In the genomic region with DNA sequence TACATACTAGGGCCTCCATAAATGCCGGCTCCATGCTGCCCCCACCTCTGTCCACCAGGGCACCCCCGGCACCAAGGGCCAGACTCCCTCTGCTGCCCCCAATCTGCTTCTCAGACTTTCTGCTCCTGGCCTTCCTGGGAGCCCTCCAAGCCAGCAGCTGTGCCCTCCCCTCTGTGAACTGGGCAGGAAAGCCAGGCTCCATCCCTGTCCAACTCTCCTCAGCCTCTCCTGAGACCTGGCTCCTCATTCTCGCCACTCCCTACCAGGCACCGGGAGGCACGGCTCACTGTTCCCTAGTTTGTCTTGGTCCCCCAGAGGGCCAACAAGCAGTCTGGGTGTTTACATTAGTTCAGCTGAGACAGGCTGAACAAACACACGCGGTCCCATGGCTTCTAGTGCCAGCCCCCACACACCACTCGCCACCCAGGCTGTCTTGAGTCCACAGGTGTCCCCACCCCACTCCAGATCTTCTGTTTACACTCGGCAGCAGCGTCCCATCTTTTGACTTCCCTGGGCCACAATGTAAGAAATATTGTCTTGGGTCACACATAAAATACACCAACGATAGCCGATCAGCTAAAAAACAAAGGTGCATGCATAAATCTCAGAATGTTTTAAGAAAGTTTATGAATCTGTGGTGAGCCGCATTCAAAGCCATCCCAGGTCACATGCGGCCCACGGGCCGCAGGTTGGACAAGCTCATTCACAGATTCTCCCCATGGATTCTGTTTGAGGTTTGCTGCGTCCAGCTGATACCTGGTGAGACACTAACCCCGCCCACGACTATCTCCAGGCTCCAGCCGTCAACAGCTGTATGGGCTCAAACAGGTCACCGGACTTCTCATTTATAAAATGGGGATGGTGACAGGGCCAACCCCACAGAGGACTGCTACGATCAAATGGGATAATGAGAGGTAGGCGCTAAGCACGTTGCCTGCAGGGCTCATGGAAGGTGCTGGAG, we compare ENCODE assay signal across 9 cellular contexts. TPM values are rescaled to one million over a fixed set of nuclear protein-coding genes. Genes with fewer than 3 reads are reported as not detected.
DNase-seq lines count a peak whose midpoint lies in the region; ATAC-seq, FAIRE-seq and TF ChIP-seq lines count a peak whose summit lies in the region.
"Had no signal": no experiment of that assay in that cellular context is flagged by ENCODE, and none has a peak within 500 bp of the region (broad histone marks: within the 10 kb centered on the region; RNA-seq: fewer than 3 reads in every experiment).

No MANE protein-coding gene starts in this region.

- 35 to 38% methylated on average over 24 of the region's 24 CpGs for WGBS in pancreas, 2 donors

- H3K27ac ChIP-seq in BLaER1 treated with 17β-estradiol and CSF1 and Interleukin-3, amounts not matched to agents 10 nM and 100 nM = peak overlapping the region in 8 of 11 experiments; percentile 57 to 95 (median 66); a peak in 14 of 22 replicates
- H3K27ac ChIP-seq in RWPE1 (peak overlapping the region; percentile 44), pancreas (peak overlapping the region; percentile 46 to 74 (median 54))

- no peak for FAIRE-seq in pancreas (lab: Jason Lieb, UNC)

- H3K4me2 ChIP-seq in BLaER1 treated with 17β-estradiol and CSF1 and Interleukin-3, amounts not matched to agents 10 nM and 100 nM = peak overlapping the region in 10 of 11 experiments; percentile 54 to 88 (median 78); a peak in 19 of 22 replicates

- H3K9me3 ChIP-seq in BLaER1 treated with 17β-estradiol and CSF1 and Interleukin-3, amounts not matched to agents 10 nM and 100 nM (replicated peaks in 1 of 11) = no peaks in the 10 kb centered on the region
- no peaks in the 10 kb centered on the region for H3K9me3 ChIP-seq in pancreas

- peak; percentile 54 to 77 (median 70) for ATAC-seq in pancreas
- ATAC-seq: activated naive CD4-positive, alpha-beta T cell treated with anti-CD3 and anti-CD28 coated beads, Interleukin-2, amount 50 U/mL, for 72 hours had no signal

- H4K20me1 ChIP-seq in BLaER1 treated with 17β-estradiol and CSF1 and Interleukin-3, amounts not matched to agents 10 nM and 100 nM = peaks cover 0 to 13% (median 0%) of the 10 kb centered on the region in 11 experiments; a peak in 1 of 22 replicates

- H3K4me3 ChIP-seq in BLaER1 treated with 17β-estradiol and CSF1 and Interleukin-3, amounts not matched to agents 10 nM and 100 nM = no peak overlapping the region
- H3K4me3 ChIP-seq in fibroblast of mammary gland (ENCODE audit: control insufficient read depth, low read depth, low read length) (no peak overlapping the region), pancreas (no peak overlapping the region)

- peaks cover 50 to 81% (median 77%) of the 10 kb centered on the region in 10 experiments for H3K4me1 ChIP-seq in BLaER1 treated with 17β-estradiol and CSF1 and Interleukin-3, amounts not matched to agents 10 nM and 100 nM
- peaks cover 62 to 78% (median 63%) of the 10 kb centered on the region in 3 donors for H3K4me1 ChIP-seq in pancreas

- CTCF ChIA-PET in RWPE1 (lab: Yijun Ruan, JAX) = interaction anchor here (0.7 kb wide), 1 partner anchor 220 kb away, joined by 4 read pairs; no protein-coding TSS in a partner anchor

- DNase-seq in RWPE1 (ENCODE audit: low spot score) (no peak), fibroblast of mammary gland (ENCODE audit: low read depth) (peak; percentile 39), pancreas (peak in 5 of 6 donors; percentile 74 to 87 (median 77)), NCI-H510A treated with DMSO at 0.1 percent for 48 hours (lab: John Stamatoyannopoulos, UW) (no peak), D341Med (ENCODE audit: low spot score) (no peak), posterior vena cava (ENCODE audit: low spot score) (no peak), cortex of kidney (lab: John Stamatoyannopoulos, UW) (no peak)

- POLR2A ChIA-PET in RWPE1 (lab: Yijun Ruan, JAX; ENCODE audit: low non-redundant PET) = no interaction called here

- TF ChIP-seq CTCF in RWPE1 (conservative IDR thresholded peaks at IDR 0.05; ENCODE audit: low read depth) (no peak), fibroblast of mammary gland (conservative IDR thresholded peaks at IDR 0.05; ENCODE audit: control insufficient read depth, insufficient read depth, low read depth, low read length) (no peak), pancreas (IDR thresholded peaks at IDR 0.05) (no peak)

- intact Hi-C loops in pancreas (cut with DNase I) (loop anchor here in 1 of 3 donors (10.0 kb wide), 1 partner anchor 45 kb away; no protein-coding TSS in a partner anchor), posterior vena cava (cut with DNase I) (no loop called here)

- no peaks in the 10 kb centered on the region for H3K27me3 ChIP-seq in BLaER1 treated with 17β-estradiol and CSF1 and Interleukin-3, amounts not matched to agents 10 nM and 100 nM
- H3K27me3 ChIP-seq in pancreas = no peaks in the 10 kb centered on the region

- H3K9ac ChIP-seq in BLaER1 treated with 17β-estradiol and CSF1 and Interleukin-3, amounts not matched to agents 10 nM and 100 nM = peak overlapping the region in 6 of 11 experiments; percentile 1 to 65 (median 54); a peak in 10 of 22 replicates

- H3K36me3 ChIP-seq in BLaER1 treated with 17β-estradiol and CSF1 and Interleukin-3, amounts not matched to agents 10 nM and 100 nM = no peaks in the 10 kb centered on the region
- H3K36me3 ChIP-seq in pancreas = no peaks in the 10 kb centered on the region

RNA-seq across cellular contexts. Expression of a gene that starts 29.5 kb away (rescaled TPM):
- total RNA-seq in pancreas (100 to 1,000 TPM in 2 of 6 donors, 10 to 100 TPM in 4; 68.4 to 141 (median 89.1) TPM), posterior vena cava (100 to 1,000 TPM; 108 to 120 TPM)
- 10 to 100 TPM; 38.1 to 59.8 TPM for polyA plus RNA-seq in pancreas

Comparison
In these comparisons a context has a peak if more than half of its experiments do, and no peak if none do; other contexts are left out.
1. DNase-seq: peak in fibroblast of mammary gland (single experiment) and pancreas (5 of 6); none in RWPE1 (single experiment), NCI-H510A treated with DMSO at 0.1 percent for 48 hours (single experiment), D341Med (single experiment), posterior vena cava (single experiment) and cortex of kidney (single experiment).
2. Peak in every context shown above with its lines, with median percentiles within 50 percentile points of each other: H3K27ac ChIP-seq.